In genomic region chr9:22975921-22976320, GRCh38 we compare ENCODE assay signal across 20 cellular contexts.
DNase-seq lines count a peak whose midpoint lies in the region; ATAC-seq and TF ChIP-seq lines count a peak whose summit lies in the region.
"Had no signal": no experiment of that assay in that cellular context is flagged by ENCODE, and none has a peak within 500 bp of the region (broad histone marks: within the 10 kb centered on the region; RNA-seq: fewer than 3 reads in every experiment).

No MANE protein-coding gene starts in this region.

- H3K9ac ChIP-seq in GM23248 (no peak overlapping the region), PC-3 (ENCODE audit: low read length) (peak overlapping the region; percentile 12; the same call in 1 of the 2 replicates), fibroblast of lung (ENCODE audit: insufficient read depth, low read length) (no peak overlapping the region), skeletal muscle satellite cell (ENCODE audit: low read depth, low read length) (peak overlapping the region; percentile 60)

- POLR2A ChIA-PET in PC-3 (lab: Charles Lee; ENCODE audit: unreplicated experiment): no interaction called here

- H3K9me3 ChIP-seq in GM23248 (ENCODE audit: low read depth): no peaks in the 10 kb centered on the region
- H3K9me3 ChIP-seq in PC-3 (ENCODE audit: low read length): no peaks in the 10 kb centered on the region
- H3K9me3 ChIP-seq in fibroblast of lung (ENCODE audit: control insufficient read depth, insufficient read depth, low read depth, low read length): no peaks in the 10 kb centered on the region
- H3K9me3 ChIP-seq in skeletal muscle satellite cell (replicated peaks; ENCODE audit: low read length): no peaks in the 10 kb centered on the region
- H3K9me3 ChIP-seq: BE2C, SJSA1 had no signal

- peak overlapping the region; percentile 50 for H3K27ac ChIP-seq in GM23248
- peak overlapping the region; percentile 72 for H3K27ac ChIP-seq in PC-3 (ENCODE audit: low read length)
- H3K27ac ChIP-seq in fibroblast of lung (ENCODE audit: insufficient read depth, low read length): no peak overlapping the region
- H3K27ac ChIP-seq: PC-9, SJSA1 had no signal

- H2AFZ ChIP-seq in GM23248 (peak overlapping the region; percentile 26; the same call in 1 of the 2 replicates), PC-3 (ENCODE audit: low read length) (no peak overlapping the region), fibroblast of lung (ENCODE audit: low read length) (peak overlapping the region; percentile 7)
- H2AFZ ChIP-seq: PC-9 had no signal

- intact Hi-C loops in PC-3 (cut with micrococcal nuclease): no loop called here

- peaks cover 20% of the 10 kb centered on the region for H3F3A ChIP-seq in GM23248 (ENCODE audit: insufficient read depth)
- H3F3A ChIP-seq in PC-3 (ENCODE audit: low read length, unreplicated experiment): no peaks in the 10 kb centered on the region

- H3K9me2 ChIP-seq in GM23248 (ENCODE audit: insufficient read depth): no peaks in the 10 kb centered on the region
- H3K9me2 ChIP-seq in PC-3 (replicated peaks; ENCODE audit: low read length): no peaks in the 10 kb centered on the region

- peak overlapping the region; percentile 15; the same call in 1 of the 2 replicates for H3K4me3 ChIP-seq in GM23248
- H3K4me3 ChIP-seq in PC-3 (ENCODE audit: low read length): no peak overlapping the region
- H3K4me3 ChIP-seq in fibroblast of lung (replicated peaks in 1 of 4; ENCODE audit: control extremely low read depth in 1 of 4, insufficient read depth in 1 of 4, low read depth in 3 of 4, low read length in 4 of 4): no peak overlapping the region
- no peak overlapping the region for H3K4me3 ChIP-seq in skeletal muscle satellite cell (ENCODE audit: low read length)
- H3K4me3 ChIP-seq: GM12878, PC-9, SJSA1 had no signal

- ATAC-seq in PC-3: peak; percentile 83
- ATAC-seq in left lobe of liver: no peak
- ATAC-seq: GM12878, HepG2 had no signal

- CTCF ChIA-PET in PC-3 (lab: Charles Lee): interaction anchor here (0.6 kb wide), 2 partner anchors 293 to 448 kb away, joined by 3 read pairs; no protein-coding TSS in a partner anchor

- H4K20me1 ChIP-seq in GM23248 (ENCODE audit: insufficient read depth): no peaks in the 10 kb centered on the region
- no peaks in the 10 kb centered on the region for H4K20me1 ChIP-seq in PC-3 (ENCODE audit: low read length)
- H4K20me1 ChIP-seq in fibroblast of lung (ENCODE audit: control insufficient read depth, extremely low read depth, insufficient read depth, low read length): no peaks in the 10 kb centered on the region

- peaks cover 40% of the 10 kb centered on the region for H3K4me1 ChIP-seq in GM23248 (ENCODE audit: insufficient read depth)
- H3K4me1 ChIP-seq in PC-3 (ENCODE audit: insufficient read depth, low read length): peaks cover 16% of the 10 kb centered on the region; the same call in 1 of the 2 replicates
- no peaks in the 10 kb centered on the region for H3K4me1 ChIP-seq in fibroblast of lung (ENCODE audit: control insufficient read depth, extremely low read depth, insufficient read depth, low read length)
- peaks cover 24% of the 10 kb centered on the region for H3K4me1 ChIP-seq in skeletal muscle satellite cell (ENCODE audit: control insufficient read depth, insufficient read depth, low read length)
- H3K4me1 ChIP-seq: BE2C, SJSA1 had no signal

- H3K36me3 ChIP-seq in GM23248 (ENCODE audit: low read depth): no peaks in the 10 kb centered on the region
- no peaks in the 10 kb centered on the region for H3K36me3 ChIP-seq in PC-3 (ENCODE audit: low read depth, low read length)
- no peaks in the 10 kb centered on the region for H3K36me3 ChIP-seq in fibroblast of lung (ENCODE audit: control insufficient read depth, insufficient read depth, low read length)
- no peaks in the 10 kb centered on the region for H3K36me3 ChIP-seq in skeletal muscle satellite cell (ENCODE audit: insufficient read depth, low read length)
- H3K36me3 ChIP-seq: BE2C, SJSA1 had no signal

- in situ Hi-C loops in GM23248 (cut with MboI): no loop called here

- no peak for TF ChIP-seq CTCF in PC-3 (conservative IDR thresholded peaks at IDR 0.05; ENCODE audit: low read depth, low read length)
- TF ChIP-seq CTCF in fibroblast of lung (conservative IDR thresholded peaks at IDR 0.05 in 1 of 2, IDR thresholded peaks at IDR 0.05 in 1 of 2; ENCODE audit: low read depth in 1 of 2, low read length in 2 of 2): no peak

- H3K27me3 ChIP-seq in GM23248 (replicated peaks; ENCODE audit: insufficient read depth) (no peaks in the 10 kb centered on the region), PC-3 (ENCODE audit: low read length) (no peaks in the 10 kb centered on the region), fibroblast of lung (ENCODE audit: control insufficient read depth, insufficient read depth, low read length) (no peaks in the 10 kb centered on the region), skeletal muscle satellite cell (ENCODE audit: control insufficient read depth, insufficient read depth, low read length) (no peaks in the 10 kb centered on the region)
- H3K27me3 ChIP-seq: BE2C, SJSA1 had no signal

- peak; percentile 43 for DNase-seq in GM23248
- DNase-seq in PC-3: peak; percentile 51
- DNase-seq in fibroblast of lung (ENCODE audit: low read depth in 2 of 2): peak in 1 of 2 donors; percentile 30
- DNase-seq in NCI-H345 treated with DMSO at 0.1 percent for 48 hours (lab: John Stamatoyannopoulos, UW; ENCODE audit: unreplicated experiment): no peak
- no peak for DNase-seq in left lobe of liver (ENCODE audit: low spot score)
- DNase-seq in T-helper 2 cell: no peak
- DNase-seq: BE2C; CD4-positive, alpha-beta T cell; DMS79 treated with DMSO at 0.1 percent for 48 hours; GDM1; GOT3; Karpas-422; NCI-H187; NCI-H446; NCI-H748 treated with DMSO at 0.1 percent for 48 hours; PC-9 had no signal

- H3K4me2 ChIP-seq in GM23248 (ENCODE audit: unreplicated experiment): peak overlapping the region; percentile 62
- peak overlapping the region; percentile 54 for H3K4me2 ChIP-seq in PC-3 (ENCODE audit: low read length)
- no peak overlapping the region for H3K4me2 ChIP-seq in fibroblast of lung (ENCODE audit: extremely low read depth, insufficient read depth, low read length)
- peak overlapping the region; percentile 33 for H3K4me2 ChIP-seq in skeletal muscle satellite cell (ENCODE audit: low read length)
- H3K4me2 ChIP-seq: PC-9 had no signal

- no TSS peak for BruUV-seq in PC-3 (replicated peaks; lab: Mats Ljungman, UMichigan)

- 83 to 85% methylated on average over 4 of the region's 4 CpGs for WGBS in GM23248 (ENCODE audit: low coverage in 1 of 2, low lambda C conversion rate in 2 of 2, missing lambda C conversion rate in 2 of 2), 2 experiments

- no peaks in the 10 kb centered on the region for H3K79me2 ChIP-seq in GM23248 (ENCODE audit: insufficient read depth)
- no peaks in the 10 kb centered on the region for H3K79me2 ChIP-seq in PC-3 (ENCODE audit: low read length)
- no peaks in the 10 kb centered on the region for H3K79me2 ChIP-seq in fibroblast of lung (ENCODE audit: control insufficient read depth, insufficient read depth, low read length)

Comparison
In these comparisons a context has a peak if more than half of its experiments do, and no peak if none do; other contexts are left out.
1. DNase-seq: peak in GM23248 (single experiment) and PC-3 (single experiment); none in NCI-H345 treated with DMSO at 0.1 percent for 48 hours (single experiment), left lobe of liver (single experiment) and T-helper 2 cell (0 of 5).
2. H3K9ac ChIP-seq: peak in PC-3 (single experiment) and skeletal muscle satellite cell (single experiment); none in GM23248 (single experiment) and fibroblast of lung (single experiment).